In genomic region chr2:27049422-27050280, GRCh38 we compare ENCODE assay signal across 8 cellular contexts. TPM values are rescaled to one million over a fixed set of nuclear protein-coding genes. Genes with fewer than 3 reads are reported as not detected.
DNase-seq lines count a peak whose midpoint lies in the region; ATAC-seq, FAIRE-seq and TF ChIP-seq lines count a peak whose summit lies in the region.

No MANE protein-coding gene starts in this region.

- FAIRE-seq in HTR-8/SVneo (lab: Jason Lieb, UNC) = no peak

- H3K4me1 Mint-ChIP-seq in brain = peaks cover 27% of the 10 kb centered on the region

- H3K4me3 Mint-ChIP-seq in brain = peak overlapping the region; percentile 92 to 98 (median 95)

- H3K27ac Mint-ChIP-seq in brain = peak overlapping the region; percentile 94 to 100 (median 99)

- DNase-seq in T follicular helper cell (ENCODE audit: low read depth) = peak; percentile 39
- peak; percentile 70 to 71 for DNase-seq in stimulated activated CD4-positive, alpha-beta T cell treated with anti-CD3 and anti-CD28 coated beads, Interleukin-4, amount 100 ng/mL, for 4 hours
- DNase-seq in putamen (ENCODE audit: low spot score) = no peak
- no peak for DNase-seq in HTR-8/SVneo (ENCODE audit: insufficient read length, low spot score)

- H3K27me3 ChIP-seq in layer of hippocampus (ENCODE audit: control insufficient read depth, insufficient read depth, low read length) = no peaks in the 10 kb centered on the region

- peaks cover 9% of the 10 kb centered on the region for H3K36me3 Mint-ChIP-seq in brain

- H3K27ac ChIP-seq in layer of hippocampus (ENCODE audit: low read depth, low read length) = peak overlapping the region; percentile 95

- peak; percentile 9 for ATAC-seq in GM18499 (IDR thresholded peaks at IDR 0.05; ENCODE audit: insufficient read depth, unreplicated experiment)
- peak; percentile 13 for ATAC-seq in HG02840 (IDR thresholded peaks at IDR 0.05; ENCODE audit: low FRiP score, unreplicated experiment)

- H3K27me3 Mint-ChIP-seq in brain = peaks cover 18% of the 10 kb centered on the region

- no peak for TF ChIP-seq CTCF in brain (conservative IDR thresholded peaks at IDR 0.05)

- peaks cover 0 to 14% (median 0%) of the 10 kb centered on the region in 5 experiments for H3K9me3 Mint-ChIP-seq in brain

RNA-seq across cellular contexts. Expression of gene AGBL5, which starts 1.8 kb away (rescaled TPM):
- 70.8 TPM for polyA plus RNA-seq in brain (ENCODE audit: insufficient read depth, low read depth, low replicate concordance)

RNA-seq across cellular contexts. Expression of gene TMEM214, which starts 16.9 kb away (rescaled TPM):
- 42.2 TPM for polyA plus RNA-seq in brain (ENCODE audit: insufficient read depth, low read depth, low replicate concordance)

RNA-seq across cellular contexts. Expression of gene OST4, which starts 21.8 kb away (rescaled TPM):
- polyA plus RNA-seq in brain (ENCODE audit: insufficient read depth, low read depth, low replicate concordance) = 361 TPM

RNA-seq across cellular contexts. Expression of gene EMILIN1, which starts 28.8 kb away (rescaled TPM):
- polyA plus RNA-seq in brain (ENCODE audit: insufficient read depth, low read depth, low replicate concordance) = 6.2 TPM

RNA-seq across cellular contexts. Expression of gene KHK, which starts 36.9 kb away (rescaled TPM):
- polyA plus RNA-seq in brain (ENCODE audit: insufficient read depth, low read depth, low replicate concordance) = 9.2 TPM

Comparison
In these comparisons a context has a peak if more than half of its experiments do, and no peak if none do; other contexts are left out.
1. DNase-seq: peak in T follicular helper cell (single experiment) and stimulated activated CD4-positive, alpha-beta T cell treated with anti-CD3 and anti-CD28 coated beads, Interleukin-4, amount 100 ng/mL, for 4 hours (2 of 2); none in putamen (single experiment) and HTR-8/SVneo (single experiment).